1 cellular context compared by ENCODE assay signal in genomic region chr3:86982883-86983282, GRCh38.
TF ChIP-seq lines count a peak whose summit lies in the region.

No MANE protein-coding gene starts in this region.

TF ChIP-seq in IMR-90, 13 proteins besides CTCF, POLR2A, EP300 and RAD21:
- TF ChIP-seq ELK1 (IDR thresholded peaks at IDR 0.05; ENCODE audit: borderline replicate concordance, low read depth, low read length), result no peak
- TF ChIP-seq CHD1 (IDR thresholded peaks at IDR 0.05; ENCODE audit: low read depth, low read length), result no peak
- no peak for TF ChIP-seq MAZ (IDR thresholded peaks at IDR 0.05; ENCODE audit: borderline replicate concordance, low read depth, low read length)
- no peak for TF ChIP-seq CEBPB (IDR thresholded peaks at IDR 0.05; ENCODE audit: low read depth, low read length)
- no peak for TF ChIP-seq MAFK (IDR thresholded peaks at IDR 0.05; ENCODE audit: low read depth, low read length)
- TF ChIP-seq RFX5 (IDR thresholded peaks at IDR 0.05; ENCODE audit: low read depth, low read length), result no peak
- TF ChIP-seq NFE2L2 (IDR thresholded peaks at IDR 0.05; ENCODE audit: low read depth, low read length), result no peak
- TF ChIP-seq RCOR1 (IDR thresholded peaks at IDR 0.05; ENCODE audit: insufficient replicate concordance, low read length), result no peak
- no peak for TF ChIP-seq FOS (IDR thresholded peaks at IDR 0.05; ENCODE audit: low read depth, low read length)
- no peak for TF ChIP-seq SMC3 (IDR thresholded peaks at IDR 0.05; ENCODE audit: low read depth, low read length)
- no peak for TF ChIP-seq BHLHE40 (IDR thresholded peaks at IDR 0.05; ENCODE audit: low read depth, low read length)
- no peak for TF ChIP-seq MXI1 (IDR thresholded peaks at IDR 0.05; ENCODE audit: borderline replicate concordance, low read depth, low read length)
- TF ChIP-seq, protein P1, sequence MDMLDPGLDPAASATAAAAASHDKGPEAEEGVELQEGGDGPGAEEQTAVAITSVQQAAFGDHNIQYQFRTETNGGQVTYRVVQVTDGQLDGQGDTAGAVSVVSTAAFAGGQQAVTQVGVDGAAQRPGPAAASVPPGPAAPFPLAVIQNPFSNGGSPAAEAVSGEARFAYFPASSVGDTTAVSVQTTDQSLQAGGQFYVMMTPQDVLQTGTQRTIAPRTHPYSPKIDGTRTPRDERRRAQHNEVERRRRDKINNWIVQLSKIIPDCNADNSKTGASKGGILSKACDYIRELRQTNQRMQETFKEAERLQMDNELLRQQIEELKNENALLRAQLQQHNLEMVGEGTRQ (IDR thresholded peaks at IDR 0.05; ENCODE audit: low read depth, low read length), result no peak
